In genomic region chr4:182969651-182970279, GRCh38 we compare ENCODE assay signal across 1 cellular context.
TF ChIP-seq lines count a peak whose summit lies in the region.

No MANE protein-coding gene starts in this region.

TF ChIP-seq in H1, 55 proteins besides CTCF, POLR2A, EP300 and RAD21 (continued from another document):
- TF ChIP-seq ATF3 (IDR thresholded peaks at IDR 0.05; ENCODE audit: insufficient read depth, low read depth, low read length) = no peak
- no peak for TF ChIP-seq EGR1 (IDR thresholded peaks at IDR 0.05; ENCODE audit: borderline replicate concordance, low read depth, low read length)
- TF ChIP-seq TEAD4 (IDR thresholded peaks at IDR 0.05; ENCODE audit: low read depth, low read length) = no peak
- no peak for TF ChIP-seq TAF1 (IDR thresholded peaks at IDR 0.05; ENCODE audit: low read depth, low read length)
- TF ChIP-seq ZNF274 (IDR thresholded peaks at IDR 0.05; ENCODE audit: borderline replicate concordance, extremely low read depth, low read length) = no peak
- no peak for TF ChIP-seq CEBPB (IDR thresholded peaks at IDR 0.05; ENCODE audit: low read depth, low read length)
- no peak for TF ChIP-seq POU5F1 (IDR thresholded peaks at IDR 0.05; ENCODE audit: low read depth, low read length)
- no peak for TF ChIP-seq RNF2 (IDR thresholded peaks at IDR 0.05; ENCODE audit: borderline replicate concordance, low read depth, low read length, missing control alignments, poor library complexity, severe bottlenecking)
- no peak for TF ChIP-seq USF2 (IDR thresholded peaks at IDR 0.05; ENCODE audit: low read length)
- TF ChIP-seq CBX8 (IDR thresholded peaks at IDR 0.05; ENCODE audit: borderline replicate concordance, low read depth, low read length) = no peak
- TF ChIP-seq SP2 (IDR thresholded peaks at IDR 0.05; ENCODE audit: low read length) = no peak
- no peak for TF ChIP-seq MAFK (IDR thresholded peaks at IDR 0.05; ENCODE audit: low read depth, low read length)
- TF ChIP-seq GTF2F1 (IDR thresholded peaks at IDR 0.05; ENCODE audit: borderline replicate concordance, low read depth, low read length) = no peak
- no peak for TF ChIP-seq JUND (IDR thresholded peaks at IDR 0.05; ENCODE audit: low read length)
- TF ChIP-seq SRF (IDR thresholded peaks at IDR 0.05; ENCODE audit: low read depth, low read length) = no peak
